In the genomic region with DNA sequence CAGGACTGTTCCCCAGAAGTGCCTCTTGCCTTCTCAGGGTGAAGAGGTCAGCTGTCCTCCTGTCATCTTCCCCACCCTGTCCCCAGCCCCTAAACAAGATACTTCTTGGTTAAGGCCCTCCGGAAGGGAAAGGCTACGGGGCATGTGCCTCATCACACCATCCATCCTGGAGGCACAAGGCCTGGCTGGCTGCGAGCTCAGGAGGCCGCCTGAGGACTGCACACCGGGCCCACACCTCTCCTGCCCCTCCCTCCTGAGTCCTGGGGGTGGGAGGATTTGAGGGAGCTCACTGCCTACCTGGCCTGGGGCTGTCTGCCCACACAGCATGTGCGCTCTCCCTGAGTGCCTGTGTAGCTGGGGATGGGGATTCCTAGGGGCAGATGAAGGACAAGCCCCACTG, we compare ENCODE assay signal across 1 cellular context.
TF ChIP-seq lines count a peak whose summit lies in the region.

No MANE protein-coding gene starts in this region.

TF ChIP-seq in GM23338, 12 proteins besides CTCF, POLR2A, EP300 and RAD21:
- TF ChIP-seq, protein P1, sequence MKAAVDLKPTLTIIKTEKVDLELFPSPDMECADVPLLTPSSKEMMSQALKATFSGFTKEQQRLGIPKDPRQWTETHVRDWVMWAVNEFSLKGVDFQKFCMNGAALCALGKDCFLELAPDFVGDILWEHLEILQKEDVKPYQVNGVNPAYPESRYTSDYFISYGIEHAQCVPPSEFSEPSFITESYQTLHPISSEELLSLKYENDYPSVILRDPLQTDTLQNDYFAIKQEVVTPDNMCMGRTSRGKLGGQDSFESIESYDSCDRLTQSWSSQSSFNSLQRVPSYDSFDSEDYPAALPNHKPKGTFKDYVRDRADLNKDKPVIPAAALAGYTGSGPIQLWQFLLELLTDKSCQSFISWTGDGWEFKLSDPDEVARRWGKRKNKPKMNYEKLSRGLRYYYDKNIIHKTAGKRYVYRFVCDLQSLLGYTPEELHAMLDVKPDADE (IDR thresholded peaks at IDR 0.05), result no peak
- TF ChIP-seq EZH2 (IDR thresholded peaks at IDR 0.05; ENCODE audit: low read depth, unreplicated experiment) (no peak), ZNF114 (CRISPR knock-in tag; IDR thresholded peaks at IDR 0.05) (no peak), POLR2AphosphoS5 (IDR thresholded peaks at IDR 0.05; ENCODE audit: low read depth) (no peak), CREB1 (CRISPR knock-in tag; IDR thresholded peaks at IDR 0.05; ENCODE audit: low read depth) (no peak), STAT1 (IDR thresholded peaks at IDR 0.05; ENCODE audit: unreplicated experiment) (no peak), NANOG (IDR thresholded peaks at IDR 0.05; ENCODE audit: borderline replicate concordance) (no peak), EZH2phosphoT487 (IDR thresholded peaks at IDR 0.05; ENCODE audit: unreplicated experiment) (no peak), JUNB (IDR thresholded peaks at IDR 0.05; ENCODE audit: unreplicated experiment) (no peak)
TF ChIP-seq in GM23338: peak in this region for 0.
